Comparison of ENCODE assay signal across 9 cellular contexts in the genomic region with DNA sequence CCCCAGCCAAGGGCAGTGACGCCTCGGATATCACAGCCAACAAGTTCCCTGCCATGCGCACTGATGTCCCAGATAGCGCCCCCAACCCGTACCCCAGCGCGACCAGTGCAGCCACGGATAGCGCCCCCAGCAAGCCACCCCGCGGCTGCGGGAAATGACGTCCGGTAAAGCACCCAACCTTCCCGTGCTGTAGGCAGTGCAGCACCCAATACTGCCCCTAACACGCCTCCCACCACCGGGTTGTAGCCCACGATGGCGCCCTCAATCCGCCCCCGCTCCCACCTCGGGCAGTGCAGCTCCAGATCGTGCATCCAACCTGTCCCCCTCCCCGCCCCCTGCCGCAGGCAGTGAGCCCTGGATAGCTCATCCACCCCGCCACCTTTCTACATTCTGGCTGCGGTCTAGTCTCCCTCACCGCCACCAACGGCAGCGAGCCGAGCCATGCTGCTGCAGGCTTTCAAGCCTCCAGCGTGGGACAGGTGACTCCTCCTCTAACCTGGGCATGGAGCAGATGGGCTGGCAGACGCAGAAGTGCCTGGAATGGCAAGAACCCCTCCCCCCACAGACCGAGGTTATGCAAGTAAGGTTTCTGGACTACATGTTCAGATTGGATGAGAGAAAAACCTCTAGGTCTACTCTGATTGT. TPM values are rescaled to one million over a fixed set of nuclear protein-coding genes. Genes with fewer than 3 reads are reported as not detected.
A peak's percentile ranks its signal among the peaks of the same experiment; 100 is the strongest.
DNase-seq lines count a peak whose midpoint lies in the region; ATAC-seq lines count a peak whose summit lies in the region.
"Had no signal": no experiment of that assay in that cellular context is flagged by ENCODE, and none has a peak within 500 bp of the region (broad histone marks: within the 10 kb centered on the region; RNA-seq: fewer than 3 reads in every experiment).

No MANE protein-coding gene starts in this region.

- no peak overlapping the region for H2BK15ac ChIP-seq in mesendoderm (replicated peaks; ENCODE audit: low read depth)

- peak in 3 of 5 donors; percentile 36 to 67 (median 41) for DNase-seq in CD8-positive, alpha-beta memory T cell
- DNase-seq in NCI-H1092 (lab: John Stamatoyannopoulos, UW): peak; percentile 52
- DNase-seq in amniotic epithelial cell (ENCODE audit: low read depth): peak; percentile 2
- DNase-seq in mesendoderm: peak; percentile 64
- no peak for DNase-seq in SW480 (ENCODE audit: low spot score)

- peak overlapping the region; percentile 64 for H3K4me2 ChIP-seq in mesendoderm (ENCODE audit: low read length)

- no peak overlapping the region for H2BK5ac ChIP-seq in mesendoderm (ENCODE audit: low read length)

- peak overlapping the region; percentile 6 for H3K23ac ChIP-seq in mesendoderm (ENCODE audit: low read length)

- H3K79me2 ChIP-seq in mesendoderm (ENCODE audit: control insufficient read depth, insufficient read depth, low read length): no peaks in the 10 kb centered on the region

- no peak overlapping the region for H3K4ac ChIP-seq in mesendoderm (ENCODE audit: low read depth, low read length)

- no peak overlapping the region for H2AK5ac ChIP-seq in mesendoderm (ENCODE audit: low read length)

- H4K5ac ChIP-seq in mesendoderm (ENCODE audit: low read length): no peak overlapping the region

- no peaks in the 10 kb centered on the region for H3K27me3 ChIP-seq in CD8-positive, alpha-beta memory T cell (ENCODE audit: insufficient read depth, low read length, poor library complexity, severe bottlenecking)
- H3K27me3 ChIP-seq in mesendoderm (ENCODE audit: insufficient read depth, low read length, poor library complexity): no peaks in the 10 kb centered on the region

- no peaks in the 10 kb centered on the region for H3K9me3 ChIP-seq in CD8-positive, alpha-beta memory T cell (ENCODE audit: low read length)

- no peaks in the 10 kb centered on the region for H3K9me3 Mint-ChIP-seq in CD8-positive, alpha-beta memory T cell

- no peak overlapping the region for H3K27ac ChIP-seq in CD8-positive, alpha-beta memory T cell (ENCODE audit: low read depth, low read length)
- no peak overlapping the region for H3K27ac ChIP-seq in mesendoderm (ENCODE audit: low read depth, low read length)

- POLR2A ChIA-PET in CD8-positive, alpha-beta memory T cell (lab: Charles Lee): no interaction called here

- CTCF ChIA-PET in CD8-positive, alpha-beta memory T cell (lab: Charles Lee): no interaction called here

- peak overlapping the region; percentile 66 for H3K9ac ChIP-seq in mesendoderm (ENCODE audit: low read length)

- ATAC-seq in HG03039 (IDR thresholded peaks at IDR 0.05; ENCODE audit: unreplicated experiment): no peak
- ATAC-seq in HG03432 (IDR thresholded peaks at IDR 0.05; ENCODE audit: unreplicated experiment): no peak
- no peak for ATAC-seq in HG02973 (IDR thresholded peaks at IDR 0.05; ENCODE audit: unreplicated experiment)

- no peaks in the 10 kb centered on the region for H3K36me3 Mint-ChIP-seq in CD8-positive, alpha-beta memory T cell

- no peak overlapping the region for H2BK120ac ChIP-seq in mesendoderm (ENCODE audit: low read depth, low read length)

- H3K4me1 ChIP-seq in CD8-positive, alpha-beta memory T cell (ENCODE audit: insufficient read depth, low read length): peaks cover 49% of the 10 kb centered on the region
- peaks cover 6% of the 10 kb centered on the region for H3K4me1 ChIP-seq in mesendoderm (ENCODE audit: control insufficient read depth, low read depth, low read length)

- no peaks in the 10 kb centered on the region for H3K36me3 ChIP-seq in CD8-positive, alpha-beta memory T cell (ENCODE audit: insufficient read depth, low read length)
- H3K36me3 ChIP-seq in mesendoderm (ENCODE audit: control insufficient read depth, insufficient read depth, low read length): no peaks in the 10 kb centered on the region

- H3K4me3 Mint-ChIP-seq in CD8-positive, alpha-beta memory T cell: peak overlapping the region; percentile 75 to 91 (median 85)

- H3K4me1 Mint-ChIP-seq in CD8-positive, alpha-beta memory T cell: peaks cover 51 to 61% (median 60%) of the 10 kb centered on the region in 3 donors

- peak overlapping the region; percentile 44 for H3K4me3 ChIP-seq in CD8-positive, alpha-beta memory T cell (ENCODE audit: low read length)
- H3K4me3 ChIP-seq in mesendoderm (ENCODE audit: low read length): peak overlapping the region; percentile 14
- H3K4me3 ChIP-seq: GM12878 had no signal

- H3K18ac ChIP-seq in mesendoderm (ENCODE audit: low read length): no peak overlapping the region

- no CpG with 5 or more reads among the region's 34 CpGs for WGBS in mesendoderm (ENCODE audit: extremely low coverage, insufficient coverage, low lambda C conversion rate)

- H4K8ac ChIP-seq in mesendoderm (ENCODE audit: low read depth, low read length): no peak overlapping the region

- H3K27me3 Mint-ChIP-seq in CD8-positive, alpha-beta memory T cell: peaks cover 2 to 16% of the 10 kb centered on the region in 2 donors

- H3K79me1 ChIP-seq in mesendoderm (ENCODE audit: low read length): peaks cover 1% of the 10 kb centered on the region

- peak overlapping the region in 7 of 8 donors; percentile 6 to 91 (median 81) for H3K27ac Mint-ChIP-seq in CD8-positive, alpha-beta memory T cell

- H3K56ac ChIP-seq in mesendoderm (ENCODE audit: low read length): peak overlapping the region; percentile 87

RNA-seq across cellular contexts. Expression of a gene that starts 0.5 kb away (rescaled TPM):
- total RNA-seq in CD8-positive, alpha-beta memory T cell: not detected
- 1.9 TPM for polyA plus RNA-seq in CD8-positive, alpha-beta memory T cell
- 1.8 TPM for polyA plus RNA-seq in mesendoderm (2013, experiment 1 of 2)
- polyA plus RNA-seq in mesendoderm (2013, experiment 2 of 2): 1.8 TPM
- total RNA-seq: GM12878 had no signal
- polyA plus RNA-seq: GM12878 had no signal

RNA-seq across cellular contexts. Expression of a gene that starts 45.2 kb away (rescaled TPM):
- total RNA-seq in CD8-positive, alpha-beta memory T cell: not detected
- not detected for polyA plus RNA-seq in CD8-positive, alpha-beta memory T cell
- 0.62 TPM for polyA plus RNA-seq in mesendoderm (2013, experiment 1 of 2)
- 0.67 TPM for polyA plus RNA-seq in mesendoderm (2013, experiment 2 of 2)
- total RNA-seq: GM12878 had no signal
- polyA plus RNA-seq: GM12878 had no signal

RNA-seq across cellular contexts. Expression of a gene that starts 50.8 kb away (rescaled TPM):
- not detected for total RNA-seq in CD8-positive, alpha-beta memory T cell
- not detected for polyA plus RNA-seq in CD8-positive, alpha-beta memory T cell
- not detected for polyA plus RNA-seq in mesendoderm (2013, experiment 1 of 2)
- not detected for polyA plus RNA-seq in mesendoderm (2013, experiment 2 of 2)
- total RNA-seq: GM12878 had no signal
- polyA plus RNA-seq: GM12878 had no signal
